Comparison of ENCODE assay signal across 8 cellular contexts in genomic region chr12:64181504-64182291, GRCh38. TPM values are rescaled to one million over a fixed set of nuclear protein-coding genes. Genes with fewer than 3 reads are reported as not detected.
DNase-seq lines count a peak whose midpoint lies in the region; ATAC-seq, FAIRE-seq and TF ChIP-seq lines count a peak whose summit lies in the region.

No MANE protein-coding gene starts in this region.

- in situ Hi-C loops in Caki2 (cut with HindIII; ENCODE audit: low pct_unique_long_range_greater_than_20kb, low sequenced_read_pairs) = no loop called here

- peak overlapping the region; percentile 76 for H3K9ac ChIP-seq in SK-N-SH

- H3K4me3 ChIP-seq in SK-N-SH (ENCODE audit: low read depth in 2 of 2, low read length in 1 of 2) = peak overlapping the region in 1 of 2 experiments; percentile 42; a peak in 3 of 4 replicates
- H3K4me3 ChIP-seq in pancreas = no peak overlapping the region

- TF ChIP-seq EP300 in SK-N-SH (IDR thresholded peaks at IDR 0.05; ENCODE audit: borderline replicate concordance in 1 of 2, low read depth in 1 of 2, low read length in 1 of 2) = peak in 1 of 2 experiments; percentile 92; a peak in 2 of 4 replicates

- TF ChIP-seq RAD21 in SK-N-SH (IDR thresholded peaks at IDR 0.05; ENCODE audit: low read length) = peak; percentile 93

- intact Hi-C loops in pancreas (cut with DNase I) = loop anchor here in 2 of 3 donors (5.0 to 10.0 kb wide), 2 partner anchors 339 to 347 kb away; partner anchors contain the start of gene SRGAP1 (in 1 of the 2)

- H3F3A ChIP-seq in SK-N-SH (replicated peaks; ENCODE audit: insufficient read depth) = peaks cover 50% of the 10 kb centered on the region

- no peaks in the 10 kb centered on the region for H3K9me3 ChIP-seq in SK-N-SH
- H3K9me3 ChIP-seq in pancreas = no peaks in the 10 kb centered on the region

- H3K27ac ChIP-seq in SK-N-SH (ENCODE audit: low read depth in 2 of 2, low read length in 1 of 2) (peak overlapping the region; percentile 78 to 98; a peak in 3 of 4 replicates), pancreas (peak overlapping the region in 2 of 4 donors; percentile 2 to 54)

- H3K27me3 ChIP-seq in SK-N-SH (ENCODE audit: insufficient read depth) (no peaks in the 10 kb centered on the region), pancreas (no peaks in the 10 kb centered on the region)

- peak overlapping the region; percentile 66 for H2AFZ ChIP-seq in SK-N-SH (ENCODE audit: low read depth)

- H3K9me2 ChIP-seq in SK-N-SH = no peaks in the 10 kb centered on the region

- ATAC-seq in pancreas (peak; percentile 89 to 96 (median 94)), HG02623 (IDR thresholded peaks at IDR 0.05; ENCODE audit: unreplicated experiment) (no peak), HG03520 (IDR thresholded peaks at IDR 0.05; ENCODE audit: unreplicated experiment) (no peak), HG03521 (IDR thresholded peaks at IDR 0.05; ENCODE audit: unreplicated experiment) (no peak)

- TF ChIP-seq CTCF in SK-N-SH (IDR thresholded peaks at IDR 0.05) = peak; percentile 70
- TF ChIP-seq CTCF in pancreas (IDR thresholded peaks at IDR 0.05) = peak in 3 of 4 donors; percentile 27 to 57 (median 36)

- FAIRE-seq in pancreas (lab: Jason Lieb, UNC) = peak; percentile 83

- peak; percentile 98 for DNase-seq in Caki2 (ENCODE audit: low read depth)
- peak; percentile 99 for DNase-seq in HS-5 (ENCODE audit: low read depth)
- peak; percentile 50 for DNase-seq in SK-N-SH
- peak; percentile 87 for DNase-seq in fibroblast of the conjunctiva (ENCODE audit: low read depth)
- DNase-seq in pancreas = peak in 3 of 6 donors; percentile 31 to 64 (median 40)

- CTCF ChIA-PET in SK-N-SH (lab: Yijun Ruan, JAX) = interaction anchor here (0.6 to 4.2 kb wide), 44 partner anchors 9 to 354 kb away, joined by 3 to 71 read pairs (median 3); partner anchors contain the start of gene SRGAP1

- peaks cover 5 to 30% of the 10 kb centered on the region in 2 experiments for H3K4me1 ChIP-seq in SK-N-SH (ENCODE audit: control insufficient read depth in 1 of 2, insufficient read depth in 2 of 2, low read depth in 1 of 2, low read length in 1 of 2)
- H3K4me1 ChIP-seq in pancreas = peaks cover 0 to 4% (median 0%) of the 10 kb centered on the region in 3 donors

- POLR2A ChIA-PET in SK-N-SH (lab: Yijun Ruan, JAX) = interaction anchor here (2.1 kb wide), 1 partner anchor 338 kb away, joined by 13 read pairs; the partner anchor contains the start of gene SRGAP1

- H3K79me2 ChIP-seq in SK-N-SH (ENCODE audit: insufficient read depth) = no peaks in the 10 kb centered on the region

- H3K4me2 ChIP-seq in SK-N-SH = peak overlapping the region; percentile 73

- no peaks in the 10 kb centered on the region for H3K36me3 ChIP-seq in SK-N-SH (replicated peaks in 1 of 2; ENCODE audit: control insufficient read depth in 1 of 2, insufficient read depth in 2 of 2, low read length in 1 of 2)
- no peaks in the 10 kb centered on the region for H3K36me3 ChIP-seq in pancreas

- no peaks in the 10 kb centered on the region for H4K20me1 ChIP-seq in SK-N-SH (ENCODE audit: insufficient read depth)

- 38% methylated on average over 3 of the region's 3 CpGs for WGBS in SK-N-SH (ENCODE audit: low lambda C conversion rate)
- WGBS in pancreas, 2 donors = 38 to 39% methylated on average over 3 of the region's 3 CpGs

TF ChIP-seq in SK-N-SH, 30 proteins besides CTCF, POLR2A, EP300 and RAD21 (continues in another document):
- TF ChIP-seq FOXJ3 (CRISPR knock-in tag; IDR thresholded peaks at IDR 0.05) = no peak
- TF ChIP-seq NRF1 (IDR thresholded peaks at IDR 0.05; ENCODE audit: low read depth, low read length) = no peak
- no peak for TF ChIP-seq USF2 (IDR thresholded peaks at IDR 0.05; ENCODE audit: borderline replicate concordance, low read depth, low read length)
- TF ChIP-seq, protein P1, sequence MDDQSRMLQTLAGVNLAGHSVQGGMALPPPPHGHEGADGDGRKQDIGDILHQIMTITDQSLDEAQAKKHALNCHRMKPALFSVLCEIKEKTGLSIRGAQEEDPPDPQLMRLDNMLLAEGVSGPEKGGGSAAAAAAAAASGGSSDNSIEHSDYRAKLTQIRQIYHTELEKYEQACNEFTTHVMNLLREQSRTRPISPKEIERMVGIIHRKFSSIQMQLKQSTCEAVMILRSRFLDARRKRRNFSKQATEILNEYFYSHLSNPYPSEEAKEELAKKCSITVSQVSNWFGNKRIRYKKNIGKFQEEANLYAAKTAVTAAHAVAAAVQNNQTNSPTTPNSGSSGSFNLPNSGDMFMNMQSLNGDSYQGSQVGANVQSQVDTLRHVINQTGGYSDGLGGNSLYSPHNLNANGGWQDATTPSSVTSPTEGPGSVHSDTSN (IDR thresholded peaks at IDR 0.05) = peak; percentile 85
- no peak for TF ChIP-seq CHD2 (IDR thresholded peaks at IDR 0.05; ENCODE audit: low read length, partially characterized antibody)
- peak; percentile 92 for TF ChIP-seq JUND (IDR thresholded peaks at IDR 0.05)
- TF ChIP-seq EZH2phosphoT487 (IDR thresholded peaks at IDR 0.05; ENCODE audit: borderline replicate concordance, low read depth) = no peak
- 0 out of 2 replicates have a peak, but pooled peaks have one; percentile 8 for TF ChIP-seq MEF2A (IDR thresholded peaks at IDR 0.05; ENCODE audit: borderline replicate concordance, low read depth)
- TF ChIP-seq TEAD4 (IDR thresholded peaks at IDR 0.05; ENCODE audit: borderline replicate concordance, insufficient read depth) = peak; percentile 69; the same call in 1 of the 2 replicates
- peak; percentile 72 for TF ChIP-seq NFIC (IDR thresholded peaks at IDR 0.05; ENCODE audit: borderline replicate concordance)
- TF ChIP-seq MAX (IDR thresholded peaks at IDR 0.05; ENCODE audit: low read depth) = peak; percentile 70; the same call in 1 of the 2 replicates
- peak; percentile 36; the same call in 1 of the 2 replicates for TF ChIP-seq TAF1 (IDR thresholded peaks at IDR 0.05; ENCODE audit: borderline replicate concordance, low read depth, low read length)
- TF ChIP-seq, protein P2, sequence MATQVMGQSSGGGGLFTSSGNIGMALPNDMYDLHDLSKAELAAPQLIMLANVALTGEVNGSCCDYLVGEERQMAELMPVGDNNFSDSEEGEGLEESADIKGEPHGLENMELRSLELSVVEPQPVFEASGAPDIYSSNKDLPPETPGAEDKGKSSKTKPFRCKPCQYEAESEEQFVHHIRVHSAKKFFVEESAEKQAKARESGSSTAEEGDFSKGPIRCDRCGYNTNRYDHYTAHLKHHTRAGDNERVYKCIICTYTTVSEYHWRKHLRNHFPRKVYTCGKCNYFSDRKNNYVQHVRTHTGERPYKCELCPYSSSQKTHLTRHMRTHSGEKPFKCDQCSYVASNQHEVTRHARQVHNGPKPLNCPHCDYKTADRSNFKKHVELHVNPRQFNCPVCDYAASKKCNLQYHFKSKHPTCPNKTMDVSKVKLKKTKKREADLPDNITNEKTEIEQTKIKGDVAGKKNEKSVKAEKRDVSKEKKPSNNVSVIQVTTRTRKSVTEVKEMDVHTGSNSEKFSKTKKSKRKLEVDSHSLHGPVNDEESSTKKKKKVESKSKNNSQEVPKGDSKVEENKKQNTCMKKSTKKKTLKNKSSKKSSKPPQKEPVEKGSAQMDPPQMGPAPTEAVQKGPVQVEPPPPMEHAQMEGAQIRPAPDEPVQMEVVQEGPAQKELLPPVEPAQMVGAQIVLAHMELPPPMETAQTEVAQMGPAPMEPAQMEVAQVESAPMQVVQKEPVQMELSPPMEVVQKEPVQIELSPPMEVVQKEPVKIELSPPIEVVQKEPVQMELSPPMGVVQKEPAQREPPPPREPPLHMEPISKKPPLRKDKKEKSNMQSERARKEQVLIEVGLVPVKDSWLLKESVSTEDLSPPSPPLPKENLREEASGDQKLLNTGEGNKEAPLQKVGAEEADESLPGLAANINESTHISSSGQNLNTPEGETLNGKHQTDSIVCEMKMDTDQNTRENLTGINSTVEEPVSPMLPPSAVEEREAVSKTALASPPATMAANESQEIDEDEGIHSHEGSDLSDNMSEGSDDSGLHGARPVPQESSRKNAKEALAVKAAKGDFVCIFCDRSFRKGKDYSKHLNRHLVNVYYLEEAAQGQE (IDR thresholded peaks at IDR 0.05; ENCODE audit: low read depth, low read length) = no peak
- TF ChIP-seq, protein P3, sequence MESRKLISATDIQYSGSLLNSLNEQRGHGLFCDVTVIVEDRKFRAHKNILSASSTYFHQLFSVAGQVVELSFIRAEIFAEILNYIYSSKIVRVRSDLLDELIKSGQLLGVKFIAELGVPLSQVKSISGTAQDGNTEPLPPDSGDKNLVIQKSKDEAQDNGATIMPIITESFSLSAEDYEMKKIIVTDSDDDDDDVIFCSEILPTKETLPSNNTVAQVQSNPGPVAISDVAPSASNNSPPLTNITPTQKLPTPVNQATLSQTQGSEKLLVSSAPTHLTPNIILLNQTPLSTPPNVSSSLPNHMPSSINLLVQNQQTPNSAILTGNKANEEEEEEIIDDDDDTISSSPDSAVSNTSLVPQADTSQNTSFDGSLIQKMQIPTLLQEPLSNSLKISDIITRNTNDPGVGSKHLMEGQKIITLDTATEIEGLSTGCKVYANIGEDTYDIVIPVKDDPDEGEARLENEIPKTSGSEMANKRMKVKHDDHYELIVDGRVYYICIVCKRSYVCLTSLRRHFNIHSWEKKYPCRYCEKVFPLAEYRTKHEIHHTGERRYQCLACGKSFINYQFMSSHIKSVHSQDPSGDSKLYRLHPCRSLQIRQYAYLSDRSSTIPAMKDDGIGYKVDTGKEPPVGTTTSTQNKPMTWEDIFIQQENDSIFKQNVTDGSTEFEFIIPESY (IDR thresholded peaks at IDR 0.05; ENCODE audit: borderline replicate concordance, low read depth) = peak; percentile 58; the same call in 1 of the 2 replicates
- TF ChIP-seq RCOR1 (IDR thresholded peaks at IDR 0.05; ENCODE audit: low read length) = no peak
- peak; percentile 85 for TF ChIP-seq TCF12 (IDR thresholded peaks at IDR 0.05)
- no peak for TF ChIP-seq GATA2 (CRISPR knock-in tag; IDR thresholded peaks at IDR 0.05)

RNA-seq across cellular contexts. Expression of gene KICS2, which starts 40.4 kb away (rescaled TPM):
- 5.2 and 7.2 TPM in 2 replicates for total RNA-seq in Caki2 (2014; rRNA removed; shearing (Covaris generic); ENCODE audit: low replicate concordance)
- polyA plus RNA-seq in SK-N-SH (2012; rRNA removed) = 3.7 and 4.1 TPM in 2 replicates
- 3.8 TPM in 2 replicates for polyA plus RNA-seq in SK-N-SH (2012; cell fraction: cytosol; rRNA removed)
- polyA plus RNA-seq in SK-N-SH (2012; cell fraction: nucleus; rRNA removed) = 8.5 and 9.4 TPM in 2 replicates
- 1 to 10 TPM; 5.7 to 8.0 (median 6.9) TPM for total RNA-seq in pancreas
- 1 to 10 TPM; 5.1 to 5.6 TPM for polyA plus RNA-seq in pancreas

Comparison
In these comparisons a context has a peak if more than half of its experiments do, and no peak if none do; other contexts are left out.
1. ATAC-seq: peak in pancreas (4 of 4); none in HG02623 (single experiment), HG03520 (single experiment) and HG03521 (single experiment).